Comparison of ENCODE assay signal across 8 cellular contexts in the genomic region with DNA sequence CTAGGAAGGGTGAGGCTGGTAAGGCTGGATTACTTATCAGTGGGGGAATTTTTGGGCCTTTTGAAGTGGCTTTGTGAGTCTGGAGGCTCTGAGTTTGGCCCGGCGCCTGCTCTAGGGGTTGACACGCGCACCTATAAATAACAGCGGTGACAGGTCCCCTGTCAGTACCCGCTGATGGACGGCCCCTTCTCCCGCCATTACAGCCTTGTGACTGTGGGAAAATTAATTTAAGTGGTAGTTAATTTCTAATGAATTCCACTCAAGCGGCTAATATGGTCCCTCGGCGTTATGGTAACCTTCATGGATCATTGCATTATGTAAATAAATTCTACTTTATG. TPM values are rescaled to one million over a fixed set of nuclear protein-coding genes. Genes with fewer than 3 reads are reported as not detected.
A peak's percentile ranks its signal among the peaks of the same experiment; 100 is the strongest.
DNase-seq lines count a peak whose midpoint lies in the region; ATAC-seq and TF ChIP-seq lines count a peak whose summit lies in the region.

No MANE protein-coding gene starts in this region.

- no peaks in the 10 kb centered on the region for H3K4me1 Mint-ChIP-seq in endothelial cell (ENCODE audit: unreplicated experiment)

- no peak for TF ChIP-seq CTCF in endothelial cell (IDR thresholded peaks at IDR 0.05; ENCODE audit: unreplicated experiment)

- DNase-seq in left ventricle myocardium superior: peak; percentile 59
- DNase-seq in endothelial cell (ENCODE audit: low spot score): no peak
- no peak for DNase-seq in occipital lobe (lab: John Stamatoyannopoulos, UW)
- DNase-seq in activated naive CD4-positive, alpha-beta T cell (lab: John Stamatoyannopoulos, UW): no peak
- no peak for DNase-seq in NCI-H1930 (lab: John Stamatoyannopoulos, UW)

- H3K27me3 Mint-ChIP-seq in endothelial cell (ENCODE audit: unreplicated experiment): peaks cover 2% of the 10 kb centered on the region

- no peak overlapping the region for H3K27ac Mint-ChIP-seq in endothelial cell (ENCODE audit: unreplicated experiment)

- H3K36me3 Mint-ChIP-seq in endothelial cell (ENCODE audit: low read depth, unreplicated experiment): no peaks in the 10 kb centered on the region

- no peak overlapping the region for H3K4me3 Mint-ChIP-seq in endothelial cell (ENCODE audit: unreplicated experiment)

- ATAC-seq in GM18511 (IDR thresholded peaks at IDR 0.05; ENCODE audit: unreplicated experiment) (peak; percentile 89), GM21528 (IDR thresholded peaks at IDR 0.05; ENCODE audit: low FRiP score, unreplicated experiment) (peak; percentile 64), HG03442 (IDR thresholded peaks at IDR 0.05; ENCODE audit: unreplicated experiment) (peak; percentile 92), left ventricle myocardium superior (peak; percentile 85)

- H3K9me3 Mint-ChIP-seq in endothelial cell (ENCODE audit: unreplicated experiment): no peaks in the 10 kb centered on the region

- intact Hi-C loops in left ventricle myocardium superior (cut with micrococcal nuclease): no loop called here

RNA-seq across cellular contexts. Expression of gene MRPL36, which starts 16.5 kb away (rescaled TPM):
- total RNA-seq in left ventricle myocardium superior (66.7 TPM), endothelial cell (ENCODE audit: unreplicated experiment) (32.5 TPM), occipital lobe (20.0 TPM)

RNA-seq across cellular contexts. Expression of gene NDUFS6, which starts 18.0 kb away (rescaled TPM):
- total RNA-seq in left ventricle myocardium superior (128 TPM), endothelial cell (ENCODE audit: unreplicated experiment) (31.0 TPM), occipital lobe (12.9 TPM)
